ENCODE assay signal across 7 cellular contexts in genomic region chr15:22222596-22222995, GRCh38.
A peak's percentile ranks its signal among the peaks of the same experiment; 100 is the strongest.
DNase-seq lines count a peak whose midpoint lies in the region; ATAC-seq and TF ChIP-seq lines count a peak whose summit lies in the region.
"Not testable (repeated sequence)": the region's sequence is repeated elsewhere in the genome, so short reads cannot be mapped to it uniquely, and the experiment has no call there.

No MANE protein-coding gene starts in this region.

- not testable (repeated sequence) for H3K36me3 Mint-ChIP-seq in CD8-positive, alpha-beta T cell; T-helper 2 cell treated with Interferon-gamma antibody and Interleukin-4, amounts not matched to agents 5 μg/mL and 100 μg/mL, for 36 hours (ENCODE audit: low read depth); activated CD8-positive, alpha-beta T cell treated with anti-CD3 and anti-CD28 coated beads, Interleukin-2, amount 10 ng/mL, durations not matched to agents 7 days and 5 days (ENCODE audit: low read depth); activated naive CD4-positive, alpha-beta T cell treated with anti-CD3 and anti-CD28 coated beads, Interleukin-2, amount 50 U/mL, for 72 hours; progenitor cell of endocrine pancreas (ENCODE audit: insufficient read depth)
- peaks cover 22% of the 10 kb centered on the region for H3K36me3 Mint-ChIP-seq in glutamatergic neuron (ENCODE audit: unreplicated experiment)

- CTCF ChIA-PET in CD8-positive, alpha-beta T cell (lab: Charles Lee) = interaction anchor here (1.4 to 5.6 kb wide), 3 partner anchors 38 to 1867 kb away, joined by 5 to 122 read pairs (median 16); no protein-coding TSS in a partner anchor
- CTCF ChIA-PET in activated CD8-positive, alpha-beta T cell treated with anti-CD3 and anti-CD28 coated beads, Interleukin-2, amount 10 ng/mL, durations not matched to agents 7 days and 5 days (lab: Charles Lee) = interaction anchor here (0.7 to 4.9 kb wide), 9 partner anchors 38 to 1868 kb away, joined by 4 to 57 read pairs (median 8); no protein-coding TSS in a partner anchor

- not testable (repeated sequence) for ATAC-seq in CD8-positive, alpha-beta T cell; activated CD8-positive, alpha-beta T cell treated with anti-CD3 and anti-CD28 coated beads, Interleukin-2, amount 10 ng/mL, durations not matched to agents 7 days and 5 days; activated naive CD4-positive, alpha-beta T cell treated with anti-CD3 and anti-CD28 coated beads, Interleukin-2, amount 50 U/mL, for 72 hours

- H3K36me3 ChIP-seq in CD8-positive, alpha-beta T cell (ENCODE audit: insufficient read depth, low read length) = not testable (repeated sequence)

- not testable (repeated sequence) for H3K9me3 ChIP-seq in CD8-positive, alpha-beta T cell (ENCODE audit: low read length)

- not testable (repeated sequence) for H3K9me3 Mint-ChIP-seq in CD8-positive, alpha-beta T cell; T-helper 2 cell treated with Interferon-gamma antibody and Interleukin-4, amounts not matched to agents 5 μg/mL and 100 μg/mL, for 36 hours; activated CD8-positive, alpha-beta T cell treated with anti-CD3 and anti-CD28 coated beads, Interleukin-2, amount 10 ng/mL, durations not matched to agents 7 days and 5 days (ENCODE audit: insufficient read depth); activated naive CD4-positive, alpha-beta T cell treated with anti-CD3 and anti-CD28 coated beads, Interleukin-2, amount 50 U/mL, for 72 hours
- H3K9me3 Mint-ChIP-seq in glutamatergic neuron (ENCODE audit: unreplicated experiment) (peaks cover 62% of the 10 kb centered on the region), progenitor cell of endocrine pancreas (ENCODE audit: low read depth) (peaks cover 38% of the 10 kb centered on the region)

- peak overlapping the region; percentile 97 for H3K27ac Mint-ChIP-seq in CD8-positive, alpha-beta T cell
- H3K27ac Mint-ChIP-seq in T-helper 2 cell treated with Interferon-gamma antibody and Interleukin-4, amounts not matched to agents 5 μg/mL and 100 μg/mL, for 36 hours = peak overlapping the region; percentile 64
- peak overlapping the region; percentile 56 for H3K27ac Mint-ChIP-seq in activated CD8-positive, alpha-beta T cell treated with anti-CD3 and anti-CD28 coated beads, Interleukin-2, amount 10 ng/mL, durations not matched to agents 7 days and 5 days
- peak overlapping the region; percentile 1 to 46 for H3K27ac Mint-ChIP-seq in activated naive CD4-positive, alpha-beta T cell treated with anti-CD3 and anti-CD28 coated beads, Interleukin-2, amount 50 U/mL, for 72 hours
- peak overlapping the region; percentile 22 for H3K27ac Mint-ChIP-seq in glutamatergic neuron (ENCODE audit: unreplicated experiment)
- H3K27ac Mint-ChIP-seq in progenitor cell of endocrine pancreas = not testable (repeated sequence)

- H3K4me3 ChIP-seq in CD8-positive, alpha-beta T cell (ENCODE audit: low read depth, low read length) = not testable (repeated sequence)

- H3K27me3 ChIP-seq in CD8-positive, alpha-beta T cell (ENCODE audit: insufficient read depth, low read length) = not testable (repeated sequence)

- not testable (repeated sequence) for H3K27me3 Mint-ChIP-seq in CD8-positive, alpha-beta T cell (ENCODE audit: low read depth); T-helper 2 cell treated with Interferon-gamma antibody and Interleukin-4, amounts not matched to agents 5 μg/mL and 100 μg/mL, for 36 hours (ENCODE audit: low read depth); activated CD8-positive, alpha-beta T cell treated with anti-CD3 and anti-CD28 coated beads, Interleukin-2, amount 10 ng/mL, durations not matched to agents 7 days and 5 days (ENCODE audit: low read depth); progenitor cell of endocrine pancreas
- peaks cover 36% of the 10 kb centered on the region for H3K27me3 Mint-ChIP-seq in glutamatergic neuron (ENCODE audit: unreplicated experiment)

- intact Hi-C loops in CD8-positive, alpha-beta T cell (cut with DNase I, micrococcal nuclease) = not testable (repeated sequence)

- peaks cover 28% of the 10 kb centered on the region for H3K4me1 Mint-ChIP-seq in CD8-positive, alpha-beta T cell (ENCODE audit: low read depth)
- H3K4me1 Mint-ChIP-seq in T-helper 2 cell treated with Interferon-gamma antibody and Interleukin-4, amounts not matched to agents 5 μg/mL and 100 μg/mL, for 36 hours (ENCODE audit: low read depth) = peaks cover 24% of the 10 kb centered on the region
- H3K4me1 Mint-ChIP-seq in activated CD8-positive, alpha-beta T cell treated with anti-CD3 and anti-CD28 coated beads, Interleukin-2, amount 10 ng/mL, durations not matched to agents 7 days and 5 days (ENCODE audit: low read depth) = peaks cover 27% of the 10 kb centered on the region
- H3K4me1 Mint-ChIP-seq in glutamatergic neuron (ENCODE audit: low read depth, unreplicated experiment); progenitor cell of endocrine pancreas (ENCODE audit: low read depth): not testable (repeated sequence)

- POLR2A ChIA-PET in CD8-positive, alpha-beta T cell (lab: Charles Lee); activated CD8-positive, alpha-beta T cell treated with anti-CD3 and anti-CD28 coated beads, Interleukin-2, amount 10 ng/mL, durations not matched to agents 7 days and 5 days (lab: Charles Lee): not testable (repeated sequence)

- peaks cover 26% of the 10 kb centered on the region for H3K4me1 ChIP-seq in CD8-positive, alpha-beta T cell (ENCODE audit: insufficient read depth, low read length)

- peak in 1 of 7 experiments; percentile 47 for DNase-seq in CD8-positive, alpha-beta T cell
- not testable (repeated sequence) for DNase-seq in T-helper 2 cell treated with Interferon-gamma antibody and Interleukin-4, amounts not matched to agents 5 μg/mL and 100 μg/mL, for 36 hours (ENCODE audit: low spot score); activated CD8-positive, alpha-beta T cell treated with anti-CD3 and anti-CD28 coated beads, Interleukin-2, amount 10 ng/mL, durations not matched to agents 7 days and 5 days; activated naive CD4-positive, alpha-beta T cell treated with anti-CD3 and anti-CD28 coated beads, Interleukin-2, amount 50 U/mL, for 72 hours (ENCODE audit: low spot score in 2 of 2); glutamatergic neuron
- DNase-seq in mesenteric fat pad (ENCODE audit: low spot score) = peak; percentile 77
- peak; percentile 6 for DNase-seq in progenitor cell of endocrine pancreas (ENCODE audit: low spot score, unreplicated experiment)

- not testable (repeated sequence) for H3K4me3 Mint-ChIP-seq in CD8-positive, alpha-beta T cell; T-helper 2 cell treated with Interferon-gamma antibody and Interleukin-4, amounts not matched to agents 5 μg/mL and 100 μg/mL, for 36 hours; activated CD8-positive, alpha-beta T cell treated with anti-CD3 and anti-CD28 coated beads, Interleukin-2, amount 10 ng/mL, durations not matched to agents 7 days and 5 days; glutamatergic neuron (ENCODE audit: unreplicated experiment); progenitor cell of endocrine pancreas (ENCODE audit: low read depth)

- H3K27ac ChIP-seq in CD8-positive, alpha-beta T cell (ENCODE audit: low read depth, low read length) = not testable (repeated sequence)

- not testable (repeated sequence) for TF ChIP-seq CTCF in CD8-positive, alpha-beta T cell (IDR thresholded peaks at IDR 0.05); glutamatergic neuron (IDR thresholded peaks at IDR 0.05; ENCODE audit: partially characterized antibody, unreplicated experiment); progenitor cell of endocrine pancreas (IDR thresholded peaks at IDR 0.05; ENCODE audit: unreplicated experiment)
